In genomic region chr7:121372376-121373024, GRCh38 we compare ENCODE assay signal across 8 cellular contexts. TPM values are rescaled to one million over a fixed set of nuclear protein-coding genes. Genes with fewer than 3 reads are reported as not detected.
A peak's percentile ranks its signal among the peaks of the same experiment; 100 is the strongest.
DNase-seq lines count a peak whose midpoint lies in the region; ATAC-seq and TF ChIP-seq lines count a peak whose summit lies in the region.

No MANE protein-coding gene starts in this region.

- DNase-seq in GM03348 (ENCODE audit: low spot score) (peak; percentile 40), fibroblast of mammary gland (ENCODE audit: low read depth) (peak; percentile 45), left colon (no peak), posterior vena cava (ENCODE audit: low spot score) (no peak), foreskin keratinocyte (no peak), medulla oblongata (ENCODE audit: extremely low spot score) (no peak)

- no peak overlapping the region for H3K4me3 ChIP-seq in fibroblast of mammary gland (ENCODE audit: control insufficient read depth, low read depth, low read length)

- H3K4me1 ChIP-seq in foreskin keratinocyte, result no peaks in the 10 kb centered on the region

- ATAC-seq in GM21360 (IDR thresholded peaks at IDR 0.05; ENCODE audit: unreplicated experiment), result peak; percentile 81
- ATAC-seq in HG03460 (IDR thresholded peaks at IDR 0.05; ENCODE audit: unreplicated experiment), result peak; percentile 87
- no peak for ATAC-seq in left colon
- ATAC-seq in foreskin keratinocyte, result no peak

- H3K27me3 ChIP-seq in foreskin keratinocyte, result no peaks in the 10 kb centered on the region

- no peak overlapping the region for H3K27ac ChIP-seq in foreskin keratinocyte

- TF ChIP-seq CTCF in fibroblast of mammary gland (conservative IDR thresholded peaks at IDR 0.05; ENCODE audit: control insufficient read depth, insufficient read depth, low read depth, low read length) (no peak), foreskin keratinocyte (conservative IDR thresholded peaks at IDR 0.05) (no peak)

- intact Hi-C loops in left colon (cut with DNase I, micrococcal nuclease), result no loop called here
- intact Hi-C loops in posterior vena cava (cut with DNase I), result no loop called here

RNA-seq across cellular contexts. Expression of gene FAM3C, which starts 23.6 kb away (rescaled TPM):
- 10 to 100 TPM; 46.4 to 51.7 TPM for total RNA-seq in left colon
- 10 to 100 TPM; 71.4 to 93.4 TPM for total RNA-seq in posterior vena cava
- total RNA-seq in foreskin keratinocyte, result 43.5 and 49.6 TPM in 2 replicates
- polyA plus RNA-seq in foreskin keratinocyte, result 27.3 and 36.0 TPM in 2 replicates

RNA-seq across cellular contexts. Expression of gene WNT16, which starts 43.7 kb away (rescaled TPM):
- not detected for total RNA-seq in left colon
- total RNA-seq in posterior vena cava, result not detected
- not detected in 2 replicates for total RNA-seq in foreskin keratinocyte
- not detected in 2 replicates for polyA plus RNA-seq in foreskin keratinocyte

Comparison
In these comparisons a context has a peak if more than half of its experiments do, and no peak if none do; other contexts are left out.
1. DNase-seq: peak in GM03348 (single experiment) and fibroblast of mammary gland (single experiment); none in left colon (0 of 2), posterior vena cava (single experiment), foreskin keratinocyte (0 of 2) and medulla oblongata (single experiment).
2. ATAC-seq: peak in GM21360 (single experiment) and HG03460 (single experiment); none in left colon (single experiment) and foreskin keratinocyte (single experiment).